ENCODE assay signal across 18 cellular contexts in genomic region chr2:95344656-95345055, GRCh38. TPM values are rescaled to one million over a fixed set of nuclear protein-coding genes. Genes with fewer than 3 reads are reported as not detected.
DNase-seq lines count a peak whose midpoint lies in the region; ATAC-seq, FAIRE-seq and TF ChIP-seq lines count a peak whose summit lies in the region.
"Had no signal": no experiment of that assay in that cellular context is flagged by ENCODE, and none has a peak within 500 bp of the region (broad histone marks: within the 10 kb centered on the region; RNA-seq: fewer than 3 reads in every experiment).

No MANE protein-coding gene starts in this region.

- peaks cover 9% of the 10 kb centered on the region for H3K4me1 Mint-ChIP-seq in activated B cell treated with CpG ODN at 0.5 μM for 24 hours
- H3K4me1 Mint-ChIP-seq in activated CD4-positive, alpha-beta memory T cell treated with anti-CD3 and anti-CD28 coated beads for 36 hours (ENCODE audit: low read depth): no peaks in the 10 kb centered on the region

- peaks cover 7 to 87% of the 10 kb centered on the region in 2 donors for H3K27me3 ChIP-seq in left lung
- H3K27me3 ChIP-seq: uterus had no signal

- DNase-seq in Right ventricle myocardium superior (peak; percentile 20), cardiac septum (ENCODE audit: low spot score) (no peak), activated B cell treated with CpG ODN at 0.5 μM for 24 hours (no peak), left lung (peak; percentile 7 to 33), GM19239 (ENCODE audit: insufficient read length, low spot score) (no peak)
- no peak for DNase-seq in activated CD4-positive, alpha-beta memory T cell treated with anti-CD3 and anti-CD28 coated beads for 36 hours
- DNase-seq: activated CD8-positive, alpha-beta memory T cell treated with anti-CD3 and anti-CD28 coated beads for 24 hours; activated gamma-delta T cell treated with Interleukin-2 at 50 U/mL for 16 hours; Calu3; dermis blood vessel endothelial cell; NCI-H2029 treated with DMSO at 0.1 percent for 48 hours; NCI-H510A treated with DMSO at 0.1 percent for 48 hours; stimulated activated CD4-positive, alpha-beta T cell treated with anti-CD3 and anti-CD28 coated beads, Interleukin-4, amount 100 ng/mL, for 24 hours; uterus; WERI-Rb-1 had no signal

- H3K4me3 ChIP-seq in left lung: no peak overlapping the region

- no peak for ATAC-seq in Right ventricle myocardium superior (ENCODE audit: poor library complexity)
- ATAC-seq in activated B cell treated with CpG ODN at 0.5 μM for 24 hours (ENCODE audit: low read depth): no peak
- ATAC-seq in left lung: no peak
- ATAC-seq in GM18867 (IDR thresholded peaks at IDR 0.05; ENCODE audit: unreplicated experiment): no peak
- ATAC-seq in GM21576 (IDR thresholded peaks at IDR 0.05; ENCODE audit: unreplicated experiment): no peak

- no peaks in the 10 kb centered on the region for H3K9me3 ChIP-seq in left lung
- H3K9me3 ChIP-seq: uterus had no signal

- H3K36me3 Mint-ChIP-seq in activated B cell treated with CpG ODN at 0.5 μM for 24 hours (ENCODE audit: low read depth): no peaks in the 10 kb centered on the region
- no peaks in the 10 kb centered on the region for H3K36me3 Mint-ChIP-seq in activated CD4-positive, alpha-beta memory T cell treated with anti-CD3 and anti-CD28 coated beads for 36 hours

- CTCF ChIA-PET in activated B cell treated with CpG ODN at 0.5 μM for 24 hours (lab: Charles Lee): interaction anchor here (0.9 to 1.3 kb wide), 4 partner anchors 8 to 223 kb away, joined by 3 to 4 read pairs (median 4); partner anchors contain the start of gene MRPS5
- CTCF ChIA-PET in activated CD4-positive, alpha-beta memory T cell treated with anti-CD3 and anti-CD28 coated beads for 36 hours (lab: Charles Lee): interaction anchor here (0.8 to 2.4 kb wide), 14 partner anchors 10 to 388 kb away, joined by 3 to 13 read pairs (median 4); partner anchors contain the start of genes FAHD2A and MAL

- no peaks in the 10 kb centered on the region for H3K9me3 Mint-ChIP-seq in activated B cell treated with CpG ODN at 0.5 μM for 24 hours
- H3K9me3 Mint-ChIP-seq in activated CD4-positive, alpha-beta memory T cell treated with anti-CD3 and anti-CD28 coated beads for 36 hours: no peaks in the 10 kb centered on the region

- no peak overlapping the region for H3K27ac ChIP-seq in left lung
- H3K27ac ChIP-seq: WERI-Rb-1 had no signal

- H3K4me1 ChIP-seq in left lung: peaks cover 0 to 20% of the 10 kb centered on the region in 2 donors

- FAIRE-seq in GM19239 (lab: Jason Lieb, UNC): no peak

- H3K36me3 ChIP-seq in left lung: no peaks in the 10 kb centered on the region
- H3K36me3 ChIP-seq: uterus, WERI-Rb-1 had no signal

- H3K27me3 Mint-ChIP-seq in activated B cell treated with CpG ODN at 0.5 μM for 24 hours: peaks cover 40% of the 10 kb centered on the region
- H3K27me3 Mint-ChIP-seq in activated CD4-positive, alpha-beta memory T cell treated with anti-CD3 and anti-CD28 coated beads for 36 hours: peaks cover 43% of the 10 kb centered on the region

- intact Hi-C loops in Right ventricle myocardium superior (cut with DNase I): no loop called here
- intact Hi-C loops in cardiac septum (cut with DNase I): no loop called here
- intact Hi-C loops in activated B cell treated with CpG ODN at 0.5 μM for 24 hours (cut with micrococcal nuclease): loop anchor here (1.0 to 5.0 kb wide), 2 partner anchors 58 to 385 kb away; partner anchors contain the start of gene FAHD2A
- intact Hi-C loops in left lung (cut with DNase I): no loop called here
- intact Hi-C loops in activated CD4-positive, alpha-beta memory T cell treated with anti-CD3 and anti-CD28 coated beads for 36 hours (cut with micrococcal nuclease): loop anchor here (2.0 to 5.0 kb wide), 2 partner anchors 183 to 384 kb away; no protein-coding TSS in a partner anchor

- no peak overlapping the region for H3K27ac Mint-ChIP-seq in activated B cell treated with CpG ODN at 0.5 μM for 24 hours
- H3K27ac Mint-ChIP-seq in activated CD4-positive, alpha-beta memory T cell treated with anti-CD3 and anti-CD28 coated beads for 36 hours: no peak overlapping the region

- TF ChIP-seq CTCF in activated B cell treated with CpG ODN at 0.5 μM for 24 hours (IDR thresholded peaks at IDR 0.05) (no peak), left lung (IDR thresholded peaks at IDR 0.05) (no peak)

- peak overlapping the region; percentile 15 for H3K4me3 Mint-ChIP-seq in activated B cell treated with CpG ODN at 0.5 μM for 24 hours
- H3K4me3 Mint-ChIP-seq in activated CD4-positive, alpha-beta memory T cell treated with anti-CD3 and anti-CD28 coated beads for 36 hours: no peak overlapping the region

- POLR2A ChIA-PET in activated B cell treated with CpG ODN at 0.5 μM for 24 hours (lab: Charles Lee): no interaction called here
- POLR2A ChIA-PET in activated CD4-positive, alpha-beta memory T cell treated with anti-CD3 and anti-CD28 coated beads for 36 hours (lab: Charles Lee): no interaction called here

RNA-seq across cellular contexts. Expression of gene KCNIP3, which starts 47.5 kb away (rescaled TPM):
- total RNA-seq in Right ventricle myocardium superior (8.4 TPM), cardiac septum (6.5 TPM), activated B cell treated with CpG ODN at 0.5 μM for 24 hours (not detected in 2 replicates), left lung (1 to 10 TPM; 3.2 to 4.5 TPM)
- total RNA-seq in activated CD4-positive, alpha-beta memory T cell treated with anti-CD3 and anti-CD28 coated beads for 36 hours: not detected
- total RNA-seq: T-helper 1 cell treated with Interleukin-12 subunit alpha and Interleukin-12 subunit beta and Interleukin-4 antibody, amounts not matched to agents 30 ng/mL and 1 ng/mL, for 36 hours had no signal

RNA-seq across cellular contexts. Expression of gene FAHD2A, which starts 57.9 kb away (rescaled TPM):
- total RNA-seq in Right ventricle myocardium superior (39.9 TPM), cardiac septum (28.8 TPM), activated B cell treated with CpG ODN at 0.5 μM for 24 hours (16.8 and 23.4 TPM in 2 replicates), left lung (10 to 100 TPM; 23.6 to 26.8 TPM)
- total RNA-seq in activated CD4-positive, alpha-beta memory T cell treated with anti-CD3 and anti-CD28 coated beads for 36 hours: 10 to 100 TPM; 42.8 to 43.9 TPM

Comparison
In these comparisons a context has a peak if more than half of its experiments do, and no peak if none do; other contexts are left out.
1. DNase-seq: peak in Right ventricle myocardium superior (single experiment) and left lung (2 of 2); none in cardiac septum (single experiment), activated B cell treated with CpG ODN at 0.5 μM for 24 hours (single experiment), GM19239 (single experiment) and activated CD4-positive, alpha-beta memory T cell treated with anti-CD3 and anti-CD28 coated beads for 36 hours (single experiment).
2. intact Hi-C loops: an anchor here in activated B cell treated with CpG ODN at 0.5 μM for 24 hours (1.0 to 5.0 kb wide) and activated CD4-positive, alpha-beta memory T cell treated with anti-CD3 and anti-CD28 coated beads for 36 hours (2.0 to 5.0 kb wide); none called in Right ventricle myocardium superior, cardiac septum and left lung.